11 cellular contexts compared by ENCODE assay signal in the genomic region with DNA sequence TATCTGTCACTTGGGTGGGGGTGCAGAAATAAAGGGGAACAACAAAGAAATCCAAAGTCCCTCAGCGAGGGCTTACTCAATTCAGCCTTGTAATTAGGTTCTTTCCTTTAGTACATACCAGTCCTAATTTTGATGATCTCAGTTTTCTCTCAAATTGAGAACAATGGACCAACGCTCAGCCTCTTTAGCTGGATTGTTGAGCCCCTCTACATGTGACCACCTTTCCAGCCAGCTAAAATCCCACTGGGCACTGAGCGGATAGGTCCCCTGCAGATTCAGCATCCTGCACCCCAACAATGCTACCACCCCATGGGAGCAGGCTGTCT. TPM values are rescaled to one million over a fixed set of nuclear protein-coding genes. Genes with fewer than 3 reads are reported as not detected.
DNase-seq lines count a peak whose midpoint lies in the region; ATAC-seq, FAIRE-seq and TF ChIP-seq lines count a peak whose summit lies in the region.
"Had no signal": no experiment of that assay in that cellular context is flagged by ENCODE, and none has a peak within 500 bp of the region (broad histone marks: within the 10 kb centered on the region; RNA-seq: fewer than 3 reads in every experiment).

No MANE protein-coding gene starts in this region.

- peaks cover 0 to 19% (median 4%) of the 10 kb centered on the region in 4 donors for H3K4me1 ChIP-seq in liver (ENCODE audit: control insufficient read depth in 4 of 4, insufficient read depth in 4 of 4, low read length in 3 of 4)
- peaks cover 38% of the 10 kb centered on the region for H3K4me1 ChIP-seq in skeletal muscle satellite cell (ENCODE audit: control insufficient read depth, insufficient read depth, low read length)

- H3K4me2 ChIP-seq in skeletal muscle satellite cell (ENCODE audit: low read length): peak overlapping the region; percentile 71

- H3K9ac ChIP-seq in liver (ENCODE audit: low read depth in 1 of 2, low read length in 2 of 2) (no peak overlapping the region), skeletal muscle satellite cell (ENCODE audit: low read depth, low read length) (peak overlapping the region; percentile 64)

- H3K4me3 ChIP-seq in liver (ENCODE audit: low read depth in 1 of 3, low read length in 3 of 3): no peak overlapping the region
- H3K4me3 ChIP-seq in skeletal muscle satellite cell (ENCODE audit: low read length): no peak overlapping the region

- TF ChIP-seq CTCF in liver (IDR thresholded peaks at IDR 0.05; ENCODE audit: low read depth, low read length, missing input control): no peak

- no peak for TF ChIP-seq RAD21 in liver (IDR thresholded peaks at IDR 0.05)

- WGBS in liver: 85% methylated on average over 3 of the region's 3 CpGs

- no peak overlapping the region for H3K27ac Mint-ChIP-seq in activated naive CD8-positive, alpha-beta T cell treated with anti-CD3 and anti-CD28 coated beads, Interleukin-2, amount 50 U/mL, for 24 hours
- H3K27ac Mint-ChIP-seq in activated CD4-positive, alpha-beta memory T cell treated with anti-CD3 and anti-CD28 coated beads for 36 hours: no peak overlapping the region

- H3K27ac ChIP-seq in angular gyrus (ENCODE audit: low read depth, low read length) (peak overlapping the region; percentile 42), liver (ENCODE audit: low read depth in 1 of 2, low read length in 2 of 2) (peak overlapping the region; percentile 36 to 55)

- peaks cover 1% of the 10 kb centered on the region for H3K36me3 Mint-ChIP-seq in activated naive CD8-positive, alpha-beta T cell treated with anti-CD3 and anti-CD28 coated beads, Interleukin-2, amount 50 U/mL, for 24 hours (ENCODE audit: low read depth)
- H3K36me3 Mint-ChIP-seq in activated CD4-positive, alpha-beta memory T cell treated with anti-CD3 and anti-CD28 coated beads for 36 hours: no peaks in the 10 kb centered on the region
- peaks cover 3% of the 10 kb centered on the region for H3K36me3 Mint-ChIP-seq in activated T-cell treated with anti-CD3 and anti-CD28 coated beads, Interleukin-2, amount 50 U/mL, for 4 hours (ENCODE audit: insufficient read depth)
- H3K36me3 Mint-ChIP-seq: naive B cell had no signal

- H3K36me3 ChIP-seq in liver (ENCODE audit: control insufficient read depth in 4 of 4, insufficient read depth in 3 of 4, low read depth in 1 of 4, low read length in 3 of 4): no peaks in the 10 kb centered on the region
- H3K36me3 ChIP-seq in skeletal muscle satellite cell (ENCODE audit: insufficient read depth, low read length): peaks cover 10% of the 10 kb centered on the region
- H3K36me3 ChIP-seq: BE2C had no signal

- peaks cover 22% of the 10 kb centered on the region for H3K4me1 Mint-ChIP-seq in activated naive CD8-positive, alpha-beta T cell treated with anti-CD3 and anti-CD28 coated beads, Interleukin-2, amount 50 U/mL, for 24 hours
- peaks cover 36% of the 10 kb centered on the region for H3K4me1 Mint-ChIP-seq in activated CD4-positive, alpha-beta memory T cell treated with anti-CD3 and anti-CD28 coated beads for 36 hours (ENCODE audit: low read depth)
- peaks cover 42% of the 10 kb centered on the region for H3K4me1 Mint-ChIP-seq in activated T-cell treated with anti-CD3 and anti-CD28 coated beads, Interleukin-2, amount 50 U/mL, for 4 hours (ENCODE audit: low read depth)

- FAIRE-seq in GM12891 (lab: Jason Lieb, UNC): peak; percentile 16

- POLR2A ChIA-PET in activated CD4-positive, alpha-beta memory T cell treated with anti-CD3 and anti-CD28 coated beads for 36 hours (lab: Charles Lee): no interaction called here

- no peak for ATAC-seq in activated naive CD8-positive, alpha-beta T cell treated with anti-CD3 and anti-CD28 coated beads, Interleukin-2, amount 50 U/mL, for 24 hours
- ATAC-seq in activated T-cell treated with anti-CD3 and anti-CD28 coated beads, Interleukin-2, amount 50 U/mL, for 4 hours: no peak

- CTCF ChIA-PET in activated CD4-positive, alpha-beta memory T cell treated with anti-CD3 and anti-CD28 coated beads for 36 hours (lab: Charles Lee): interaction anchor here (0.9 to 2.3 kb wide), 2 partner anchors 209 to 310 kb away, joined by 3 to 9 read pairs; no protein-coding TSS in a partner anchor

- no peak for TF ChIP-seq POLR2A in GM12891 (IDR thresholded peaks at IDR 0.05; ENCODE audit: low read depth, low read length)

- no peaks in the 10 kb centered on the region for H3K9me3 ChIP-seq in liver (ENCODE audit: control insufficient read depth in 4 of 4, low read length in 3 of 4)
- no peaks in the 10 kb centered on the region for H3K9me3 ChIP-seq in skeletal muscle satellite cell (replicated peaks; ENCODE audit: low read length)
- H3K9me3 ChIP-seq: BE2C had no signal

- no peak for DNase-seq in GM12891 (ENCODE audit: insufficient read length, low spot score)
- DNase-seq in activated naive CD8-positive, alpha-beta T cell treated with anti-CD3 and anti-CD28 coated beads, Interleukin-2, amount 50 U/mL, for 24 hours: no peak
- no peak for DNase-seq in activated CD4-positive, alpha-beta memory T cell treated with anti-CD3 and anti-CD28 coated beads for 36 hours
- DNase-seq in activated T-cell treated with anti-CD3 and anti-CD28 coated beads, Interleukin-2, amount 50 U/mL, for 4 hours: no peak
- no peak for DNase-seq in NCI-H1417 treated with DMSO at 0.1 percent for 48 hours (lab: John Stamatoyannopoulos, UW)
- DNase-seq: NCI-H526 treated with DMSO at 0.1 percent for 48 hours had no signal

- no peaks in the 10 kb centered on the region for H3K27me3 Mint-ChIP-seq in activated naive CD8-positive, alpha-beta T cell treated with anti-CD3 and anti-CD28 coated beads, Interleukin-2, amount 50 U/mL, for 24 hours
- H3K27me3 Mint-ChIP-seq in activated CD4-positive, alpha-beta memory T cell treated with anti-CD3 and anti-CD28 coated beads for 36 hours: no peaks in the 10 kb centered on the region
- H3K27me3 Mint-ChIP-seq in activated T-cell treated with anti-CD3 and anti-CD28 coated beads, Interleukin-2, amount 50 U/mL, for 4 hours (ENCODE audit: low read depth): no peaks in the 10 kb centered on the region
- H3K27me3 Mint-ChIP-seq: naive B cell had no signal

- intact Hi-C loops in activated CD4-positive, alpha-beta memory T cell treated with anti-CD3 and anti-CD28 coated beads for 36 hours (cut with micrococcal nuclease): no loop called here

- H3K9me3 Mint-ChIP-seq in activated naive CD8-positive, alpha-beta T cell treated with anti-CD3 and anti-CD28 coated beads, Interleukin-2, amount 50 U/mL, for 24 hours: no peaks in the 10 kb centered on the region
- H3K9me3 Mint-ChIP-seq in activated CD4-positive, alpha-beta memory T cell treated with anti-CD3 and anti-CD28 coated beads for 36 hours: no peaks in the 10 kb centered on the region
- H3K9me3 Mint-ChIP-seq in activated T-cell treated with anti-CD3 and anti-CD28 coated beads, Interleukin-2, amount 50 U/mL, for 4 hours: no peaks in the 10 kb centered on the region

- H3K27me3 ChIP-seq in liver (ENCODE audit: control insufficient read depth in 4 of 4, insufficient read depth in 4 of 4, low read length in 3 of 4): no peaks in the 10 kb centered on the region
- H3K27me3 ChIP-seq in skeletal muscle satellite cell (ENCODE audit: control insufficient read depth, insufficient read depth, low read length): no peaks in the 10 kb centered on the region
- H3K27me3 ChIP-seq: BE2C had no signal

- no peak overlapping the region for H3K4me3 Mint-ChIP-seq in activated naive CD8-positive, alpha-beta T cell treated with anti-CD3 and anti-CD28 coated beads, Interleukin-2, amount 50 U/mL, for 24 hours
- no peak overlapping the region for H3K4me3 Mint-ChIP-seq in activated CD4-positive, alpha-beta memory T cell treated with anti-CD3 and anti-CD28 coated beads for 36 hours
- no peak overlapping the region for H3K4me3 Mint-ChIP-seq in activated T-cell treated with anti-CD3 and anti-CD28 coated beads, Interleukin-2, amount 50 U/mL, for 4 hours

TF ChIP-seq in GM12891, 5 proteins besides CTCF, POLR2A, EP300 and RAD21:
- no peak for TF ChIP-seq SPI1 (IDR thresholded peaks at IDR 0.05; ENCODE audit: low read depth, low read length)
- TF ChIP-seq POLR2AphosphoS5 (IDR thresholded peaks at IDR 0.05; ENCODE audit: low read depth, low read length): no peak
- no peak for TF ChIP-seq POU2F2 (IDR thresholded peaks at IDR 0.05; ENCODE audit: low read depth, low read length)
- TF ChIP-seq TAF1 (IDR thresholded peaks at IDR 0.05; ENCODE audit: low read depth, low read length): no peak
- no peak for TF ChIP-seq PAX5 (IDR thresholded peaks at IDR 0.05; ENCODE audit: insufficient read depth, low read length, severe bottlenecking)

TF ChIP-seq in liver, 16 proteins besides CTCF, POLR2A, EP300 and RAD21 (continues in another document):
- TF ChIP-seq NR2F2 (IDR thresholded peaks at IDR 0.05) (no peak), FOXA2 (IDR thresholded peaks at IDR 0.05) (no peak), EGR1 (IDR thresholded peaks at IDR 0.05; ENCODE audit: low read depth in 2 of 2) (no peak), YY1 (IDR thresholded peaks at IDR 0.05) (no peak), HNF4G (IDR thresholded peaks at IDR 0.05) (no peak), GABPA (IDR thresholded peaks at IDR 0.05 in 1 of 2, conservative IDR thresholded peaks at IDR 0.05 in 1 of 2) (no peak)
- TF ChIP-seq, protein P1, sequence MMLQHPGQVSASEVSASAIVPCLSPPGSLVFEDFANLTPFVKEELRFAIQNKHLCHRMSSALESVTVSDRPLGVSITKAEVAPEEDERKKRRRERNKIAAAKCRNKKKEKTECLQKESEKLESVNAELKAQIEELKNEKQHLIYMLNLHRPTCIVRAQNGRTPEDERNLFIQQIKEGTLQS (IDR thresholded peaks at IDR 0.05): no peak

RNA-seq across cellular contexts. Expression of gene TMEM184B, which starts 11.4 kb away (rescaled TPM):
- polyA plus RNA-seq in GM12891 (2012; ENCODE audit: low read depth, missing spikeins): 5.5 TPM
- total RNA-seq in liver: 10 to 100 TPM in 1 of 2 donors, 1 to 10 TPM in 1; 9.1 to 12.6 TPM
- 10 to 100 TPM in 1 of 2 donors, 1 to 10 TPM in 1; 7.5 to 10.8 TPM for polyA plus RNA-seq in liver
- 33.0 and 43.7 TPM in 2 replicates for total RNA-seq in skeletal muscle satellite cell (2012; rRNA removed)
- 10 to 100 TPM; 24.4 to 26.6 TPM for total RNA-seq in activated CD4-positive, alpha-beta memory T cell treated with anti-CD3 and anti-CD28 coated beads for 36 hours
- 10 to 100 TPM; 26.5 to 33.5 (median 27.8) TPM for total RNA-seq in activated T-cell treated with anti-CD3 and anti-CD28 coated beads, Interleukin-2, amount 50 U/mL, for 4 hours

RNA-seq across cellular contexts. Expression of gene CSNK1E, which starts 55.8 kb away (rescaled TPM):
- polyA plus RNA-seq in GM12891 (2012; ENCODE audit: low read depth, missing spikeins): 37.4 TPM
- 10 to 100 TPM; 11.4 to 27.4 TPM for total RNA-seq in liver
- polyA plus RNA-seq in liver: 10 to 100 TPM in 1 of 2 donors, 1 to 10 TPM in 1; 8.4 to 16.0 TPM
- total RNA-seq in skeletal muscle satellite cell (2012; rRNA removed): 128 and 132 TPM in 2 replicates
- 100 to 1,000 TPM; 104 to 105 TPM for total RNA-seq in activated CD4-positive, alpha-beta memory T cell treated with anti-CD3 and anti-CD28 coated beads for 36 hours
- 10 to 100 TPM; 86.9 to 94.6 (median 91.7) TPM for total RNA-seq in activated T-cell treated with anti-CD3 and anti-CD28 coated beads, Interleukin-2, amount 50 U/mL, for 4 hours

RNA-seq across cellular contexts. Expression of gene MAFF, which starts 59.6 kb away (rescaled TPM):
- 2.6 TPM for polyA plus RNA-seq in GM12891 (2012; ENCODE audit: low read depth, missing spikeins)
- total RNA-seq in liver: 1 to 10 TPM; 1.7 to 3.3 TPM
- 1 to 10 TPM; 1.4 to 2.2 TPM for polyA plus RNA-seq in liver
- 29.7 and 36.9 TPM in 2 replicates for total RNA-seq in skeletal muscle satellite cell (2012; rRNA removed)
- 10 to 100 TPM; 15.5 to 15.9 TPM for total RNA-seq in activated CD4-positive, alpha-beta memory T cell treated with anti-CD3 and anti-CD28 coated beads for 36 hours
- total RNA-seq in activated T-cell treated with anti-CD3 and anti-CD28 coated beads, Interleukin-2, amount 50 U/mL, for 4 hours: 10 to 100 TPM in 2 of 3 donors, 1 to 10 TPM in 1; 8.9 to 12.2 (median 10.7) TPM
